22 cellular contexts compared by ENCODE assay signal in the genomic region with DNA sequence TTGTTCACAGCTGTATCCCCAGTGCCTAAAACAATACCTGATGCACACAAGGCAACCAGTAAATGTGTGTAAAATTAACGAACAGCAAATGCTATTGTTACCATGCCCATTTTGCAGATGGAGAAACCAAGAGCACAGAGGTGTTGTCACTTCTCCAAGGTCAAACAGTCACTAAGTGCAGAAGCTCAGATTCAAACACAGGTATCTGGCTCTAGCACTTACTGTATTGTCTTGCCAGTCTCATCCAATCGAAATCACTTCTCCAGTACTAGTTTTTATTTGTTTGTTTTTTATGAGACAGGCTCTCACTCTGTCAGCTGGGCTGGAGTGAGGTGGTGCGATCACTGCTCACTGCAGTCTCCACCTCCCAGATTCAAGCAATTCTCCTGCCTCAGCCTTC. TPM values are rescaled to one million over a fixed set of nuclear protein-coding genes. Genes with fewer than 3 reads are reported as not detected.
"Had no signal": no experiment of that assay in that cellular context is flagged by ENCODE, and none has a peak within 500 bp of the region (broad histone marks: within the 10 kb centered on the region; RNA-seq: fewer than 3 reads in every experiment).

No MANE protein-coding gene starts in this region.

- DNase-seq: activated CD4-positive, alpha-beta T cell treated with anti-CD3 and anti-CD28 coated beads, Interleukin-2, amount 10 ng/mL, durations not matched to agents 24 days and 14 days; activated CD8-positive, alpha-beta T cell treated with anti-CD3 and anti-CD28 coated beads, Interleukin-2, amount 10 ng/mL, durations not matched to agents 7 days and 5 days; activated naive CD4-positive, alpha-beta T cell treated with Interleukin-2 at 50 U/mL for 16 hours; activated T-cell treated with anti-CD3 and anti-CD28 coated beads, Interleukin-2, amount 50 U/mL, for 24 hours; brain microvascular endothelial cell; central memory CD4-positive, alpha-beta T cell; erythroblast; hypothalamus; midbrain; ovary; psoas muscle; stimulated activated CD4-positive, alpha-beta T cell treated with anti-CD3 and anti-CD28 coated beads, Interleukin-4, amount 100 ng/mL, for 1 hour; stimulated activated naive B cell treated with anti-CD40 and anti-IgM and Interleukin-4, amounts not matched to agents 10 μg/mL and 1 μg/mL and 100 μg/mL, for 72 hours; T-helper 1 cell; T1000 had no signal

- H3K4me1 ChIP-seq: psoas muscle had no signal

- H3K27ac ChIP-seq: brain microvascular endothelial cell, ovary, psoas muscle had no signal

- ATAC-seq: activated CD8-positive, alpha-beta T cell treated with anti-CD3 and anti-CD28 coated beads, Interleukin-2, amount 10 ng/mL, durations not matched to agents 7 days and 5 days; left lung; psoas muscle; sciatic nerve; stimulated activated naive B cell treated with anti-CD40 and anti-IgM and Interleukin-4, amounts not matched to agents 10 μg/mL and 1 μg/mL and 100 μg/mL, for 72 hours had no signal

- H3K36me3 ChIP-seq: brain microvascular endothelial cell, ovary had no signal

- H3K9me3 ChIP-seq: left lung, ovary, psoas muscle had no signal

- FAIRE-seq: colon, frontal cortex had no signal

- H3K27me3 ChIP-seq: brain microvascular endothelial cell, left lung, ovary had no signal

- H3K4me3 ChIP-seq: left lung, ovary, psoas muscle, smooth muscle cell had no signal

- H3K4me2 ChIP-seq: smooth muscle cell had no signal

RNA-seq across cellular contexts. Expression of a gene that starts 27.8 kb away (rescaled TPM):
- total RNA-seq: activated CD4-positive, alpha-beta T cell treated with anti-CD3 and anti-CD28 coated beads, Interleukin-2, amount 10 ng/mL, durations not matched to agents 24 days and 14 days; frontal cortex; kidney epithelial cell; lung microvascular endothelial cell; smooth muscle cell had no signal
